ENCODE assay signal across 9 cellular contexts in the genomic region with DNA sequence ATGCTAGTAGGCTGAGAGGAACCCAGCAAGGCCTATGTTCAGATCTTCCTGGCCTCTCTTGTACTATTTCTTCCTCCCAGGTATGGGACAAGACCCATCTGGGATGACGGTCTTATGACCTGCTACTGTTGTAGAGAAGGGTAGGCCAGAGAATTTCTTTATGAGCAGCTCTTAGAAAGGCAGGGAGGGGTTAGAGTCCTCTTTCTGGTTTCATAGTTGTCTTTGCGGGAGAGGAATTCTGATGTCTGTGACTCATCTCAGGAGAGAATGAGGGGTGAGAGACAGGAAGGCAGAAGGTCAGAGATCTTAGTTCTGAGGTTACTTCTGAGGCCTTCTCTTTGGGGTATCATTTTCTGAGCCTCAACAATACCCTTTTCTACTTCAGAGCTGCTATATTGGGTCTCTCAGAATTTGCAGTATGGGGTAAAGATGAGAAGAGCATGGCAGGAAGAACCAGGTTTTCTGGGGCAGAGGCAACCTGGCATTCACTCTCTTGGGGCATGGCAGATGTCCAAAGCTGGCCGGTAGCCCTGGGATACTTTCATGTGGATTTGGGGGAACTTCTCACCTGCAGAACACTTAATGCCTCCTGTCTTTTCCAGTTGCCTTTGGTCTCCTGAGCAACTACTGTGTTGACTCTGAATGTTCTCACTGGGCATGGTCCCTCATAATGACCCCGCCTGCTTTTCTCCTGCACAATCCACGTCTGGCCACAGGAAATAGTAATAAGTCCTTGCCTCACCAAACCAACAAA.
DNase-seq lines count a peak whose midpoint lies in the region; ATAC-seq and TF ChIP-seq lines count a peak whose summit lies in the region.
"Had no signal": no experiment of that assay in that cellular context is flagged by ENCODE, and none has a peak within 500 bp of the region (broad histone marks: within the 10 kb centered on the region; RNA-seq: fewer than 3 reads in every experiment).

No MANE protein-coding gene starts in this region.

- ATAC-seq in GM18858 (IDR thresholded peaks at IDR 0.05; ENCODE audit: unreplicated experiment) (peak; percentile 96), HG02642 (IDR thresholded peaks at IDR 0.05; ENCODE audit: poor library complexity, unreplicated experiment) (peak; percentile 88)

- H3K27me3 ChIP-seq in Caco-2 (replicated peaks; ENCODE audit: control insufficient read depth, insufficient read depth, low read length), result no peaks in the 10 kb centered on the region

- H3K36me3 ChIP-seq in Caco-2 (ENCODE audit: control insufficient read depth, insufficient read depth, low read length), result no peaks in the 10 kb centered on the region; the same call in 1 of the 2 replicates

- TF ChIP-seq CTCF in RWPE1 (conservative IDR thresholded peaks at IDR 0.05; ENCODE audit: low read depth) (no peak), Caco-2 (IDR thresholded peaks at IDR 0.05; ENCODE audit: insufficient read depth in 1 of 2, low read depth in 1 of 2, low read length in 1 of 2, severe bottlenecking in 1 of 2, unreplicated experiment in 1 of 2) (no peak)

- no peaks in the 10 kb centered on the region for H3K27me3 Mint-ChIP-seq in Caco-2 (ENCODE audit: insufficient read depth, unreplicated experiment)

- H3K4me1 ChIP-seq in Caco-2, result peaks cover 19% of the 10 kb centered on the region

- intact Hi-C loops in Caco-2 (cut with micrococcal nuclease; ENCODE audit: unreplicated experiment), result no loop called here

- POLR2A ChIA-PET in RWPE1 (lab: Yijun Ruan, JAX; ENCODE audit: low non-redundant PET), result no interaction called here
- POLR2A ChIA-PET in Caco-2 (lab: Charles Lee), result no interaction called here

- H3K36me3 Mint-ChIP-seq in Caco-2 (ENCODE audit: insufficient read depth, unreplicated experiment), result peaks cover 7% of the 10 kb centered on the region

- peaks cover 10% of the 10 kb centered on the region for H3K4me1 Mint-ChIP-seq in Caco-2 (ENCODE audit: low read depth, unreplicated experiment)

- no peak overlapping the region for H3K4me3 ChIP-seq in Caco-2 (ENCODE audit: low read depth, low read length)

- no peaks in the 10 kb centered on the region for H3K9me3 ChIP-seq in Caco-2

- no TSS peak for BruUV-seq in Caco-2 (replicated peaks; lab: Mats Ljungman, UMichigan)

- CTCF ChIA-PET in RWPE1 (lab: Yijun Ruan, JAX), result interaction anchor here (0.6 kb wide), 1 partner anchor 64 kb away, joined by 3 read pairs; no protein-coding TSS in a partner anchor
- CTCF ChIA-PET in Caco-2 (lab: Charles Lee), result no interaction called here

- DNase-seq in RWPE1 (ENCODE audit: low spot score) (peak; percentile 16), lung microvascular endothelial cell (ENCODE audit: low read depth in 2 of 2) (peak; percentile 33 to 60), mesenteric fat pad (ENCODE audit: low spot score) (no peak), Caco-2 (no peak), caudate nucleus (lab: John Stamatoyannopoulos, UW) (no peak), NCI-H1048 (lab: John Stamatoyannopoulos, UW) (no peak)
- DNase-seq: activated naive CD4-positive, alpha-beta T cell treated with anti-CD3 and anti-CD28 coated beads for 36 hours had no signal

- H3K27ac Mint-ChIP-seq in Caco-2 (ENCODE audit: unreplicated experiment), result no peak overlapping the region
- H3K27ac Mint-ChIP-seq: activated naive CD4-positive, alpha-beta T cell treated with anti-CD3 and anti-CD28 coated beads for 36 hours had no signal

- H3K4me3 Mint-ChIP-seq in Caco-2 (ENCODE audit: unreplicated experiment), result no peak overlapping the region
- H3K4me3 Mint-ChIP-seq: activated naive CD4-positive, alpha-beta T cell treated with anti-CD3 and anti-CD28 coated beads for 36 hours had no signal

- no peaks in the 10 kb centered on the region for H3K9me3 Mint-ChIP-seq in Caco-2 (ENCODE audit: unreplicated experiment)
- H3K9me3 Mint-ChIP-seq: activated naive CD4-positive, alpha-beta T cell treated with anti-CD3 and anti-CD28 coated beads for 36 hours had no signal

- no peak overlapping the region for H3K27ac ChIP-seq in RWPE1
- no peak overlapping the region for H3K27ac ChIP-seq in caudate nucleus (ENCODE audit: low read depth, low read length)

Comparison
In these comparisons a context has a peak if more than half of its experiments do, and no peak if none do; other contexts are left out.
1. DNase-seq: peak in RWPE1 (single experiment) and lung microvascular endothelial cell (2 of 2); none in mesenteric fat pad (single experiment), Caco-2 (0 of 2), caudate nucleus (0 of 61) and NCI-H1048 (single experiment).